In the genomic region with DNA sequence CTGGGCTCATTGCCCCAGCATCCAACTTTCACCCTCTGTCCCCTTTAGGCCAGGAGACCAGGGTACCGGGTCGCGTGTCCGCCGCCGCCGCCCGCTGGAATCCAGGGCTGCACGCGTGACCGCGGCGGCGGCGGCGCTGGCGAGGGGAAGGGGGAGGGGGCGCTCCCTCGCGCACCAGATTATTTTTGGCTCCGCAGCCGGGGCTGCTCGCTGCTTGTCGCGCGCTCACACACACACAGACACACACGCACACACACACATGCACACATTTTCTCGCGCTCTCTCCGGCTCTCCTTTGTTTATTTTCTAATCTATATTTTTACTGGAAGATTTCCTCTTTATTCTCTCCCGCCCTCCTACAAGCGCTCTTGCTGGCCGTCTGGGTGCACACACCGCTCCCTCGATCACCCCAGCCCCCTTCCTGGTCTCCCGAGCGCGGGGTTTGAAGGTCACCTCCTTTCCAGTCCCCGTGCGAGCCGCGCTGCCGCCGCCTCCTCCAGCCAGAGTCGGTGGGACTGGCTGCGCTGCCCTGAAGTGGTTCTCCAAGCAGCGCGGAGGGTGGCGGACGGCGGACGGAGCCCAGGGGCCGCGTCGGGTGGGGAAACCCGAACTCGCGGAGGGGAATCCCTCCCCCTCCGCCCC, we compare ENCODE assay signal across 16 cellular contexts.
DNase-seq lines count a peak whose midpoint lies in the region; ATAC-seq and TF ChIP-seq lines count a peak whose summit lies in the region.
"Had no signal": no experiment of that assay in that cellular context is flagged by ENCODE, and none has a peak within 500 bp of the region (broad histone marks: within the 10 kb centered on the region; RNA-seq: fewer than 3 reads in every experiment).

No MANE protein-coding gene starts in this region.

- no peak for TF ChIP-seq CTCF in mesothelial cell of epicardium (IDR thresholded peaks at IDR 0.05; ENCODE audit: unreplicated experiment)

- WGBS in ectodermal cell, 2 experiments: 1% methylated on average over 58 to 59 of the region's 59 CpGs

- H3K36me3 Mint-ChIP-seq in mesothelial cell of epicardium: no peaks in the 10 kb centered on the region
- H3K36me3 Mint-ChIP-seq: activated naive CD8-positive, alpha-beta T cell treated with anti-CD3 and anti-CD28 coated beads, Interleukin-2, amount 10 ng/mL, durations not matched to agents 7 days and 5 days had no signal

- peaks cover 2% of the 10 kb centered on the region for H3K4me1 ChIP-seq in ectodermal cell (ENCODE audit: control insufficient read depth, insufficient read depth, low read length)

- peaks cover 51% of the 10 kb centered on the region for H3K27me3 ChIP-seq in ectodermal cell (ENCODE audit: control insufficient read depth, insufficient read depth, low read length, poor library complexity, severe bottlenecking)

- H3K4me3 Mint-ChIP-seq in mesothelial cell of epicardium: peak overlapping the region; percentile 54
- H3K4me3 Mint-ChIP-seq: activated CD4-positive, alpha-beta T cell treated with anti-CD3 and anti-CD28 coated beads, Interleukin-2, amount 10 ng/mL, durations not matched to agents 7 days and 5 days; activated naive CD8-positive, alpha-beta T cell treated with anti-CD3 and anti-CD28 coated beads, Interleukin-2, amount 10 ng/mL, durations not matched to agents 7 days and 5 days had no signal

- peaks cover 78% of the 10 kb centered on the region for H3K27me3 Mint-ChIP-seq in mesothelial cell of epicardium (ENCODE audit: low read depth)

- ATAC-seq in HG03097 (IDR thresholded peaks at IDR 0.05; ENCODE audit: low FRiP score, unreplicated experiment) (no peak), HG02678 (IDR thresholded peaks at IDR 0.05; ENCODE audit: unreplicated experiment) (no peak)
- ATAC-seq: HepG2 had no signal

- H3K4me3 ChIP-seq in ectodermal cell (ENCODE audit: insufficient read depth, low read depth, low read length): peak overlapping the region; percentile 59
- H3K4me3 ChIP-seq: esophagus squamous epithelium, tibial artery had no signal

- H3K9me3 Mint-ChIP-seq in mesothelial cell of epicardium: no peaks in the 10 kb centered on the region
- H3K9me3 Mint-ChIP-seq: activated CD4-positive, alpha-beta T cell treated with anti-CD3 and anti-CD28 coated beads, Interleukin-2, amount 10 ng/mL, durations not matched to agents 7 days and 5 days had no signal

- H3K27ac Mint-ChIP-seq in mesothelial cell of epicardium: no peak overlapping the region
- H3K27ac Mint-ChIP-seq: activated CD4-positive, alpha-beta T cell treated with anti-CD3 and anti-CD28 coated beads, Interleukin-2, amount 10 ng/mL, durations not matched to agents 7 days and 5 days; activated naive CD8-positive, alpha-beta T cell treated with anti-CD3 and anti-CD28 coated beads, Interleukin-2, amount 10 ng/mL, durations not matched to agents 7 days and 5 days had no signal

- H3K27ac ChIP-seq in ectodermal cell (ENCODE audit: insufficient read depth, low read depth, low read length, poor library complexity, severe bottlenecking): no peak overlapping the region
- H3K27ac ChIP-seq: esophagus squamous epithelium, tibial artery had no signal

- DNase-seq in D341Med (ENCODE audit: low spot score): peak; percentile 30
- DNase-seq in NCI-H2227 treated with DMSO at 0.1 percent for 48 hours (lab: John Stamatoyannopoulos, UW): peak; percentile 48
- no peak for DNase-seq in mesothelial cell of epicardium (ENCODE audit: low spot score in 2 of 2, unreplicated experiment in 2 of 2)
- DNase-seq in stimulated activated CD4-positive, alpha-beta T cell treated with anti-CD3 and anti-CD28 coated beads, Interleukin-4, amount 100 ng/mL, for 24 hours: no peak
- no peak for DNase-seq in effector CD4-positive, alpha-beta T cell
- DNase-seq: activated CD4-positive, alpha-beta T cell treated with anti-CD3 and anti-CD28 coated beads, Interleukin-2, amount 10 ng/mL, durations not matched to agents 7 days and 5 days; activated naive CD8-positive, alpha-beta T cell treated with anti-CD3 and anti-CD28 coated beads, Interleukin-2, amount 10 ng/mL, durations not matched to agents 7 days and 5 days; activated T-cell treated with anti-CD3 and anti-CD28 coated beads, Interleukin-2, amount 50 U/mL, for 1 hour; cortex of kidney; esophagus squamous epithelium; stimulated activated CD4-positive, alpha-beta T cell treated with anti-CD3 and anti-CD28 coated beads, Interleukin-4, amount 100 ng/mL, for 1 hour; tibial artery had no signal

- H3K9me3 ChIP-seq in ectodermal cell (ENCODE audit: control insufficient read depth, low read length): no peaks in the 10 kb centered on the region
- H3K9me3 ChIP-seq: esophagus squamous epithelium, tibial artery had no signal

- H3K4me1 Mint-ChIP-seq in mesothelial cell of epicardium: no peaks in the 10 kb centered on the region
- H3K4me1 Mint-ChIP-seq: activated CD4-positive, alpha-beta T cell treated with anti-CD3 and anti-CD28 coated beads, Interleukin-2, amount 10 ng/mL, durations not matched to agents 7 days and 5 days; activated naive CD8-positive, alpha-beta T cell treated with anti-CD3 and anti-CD28 coated beads, Interleukin-2, amount 10 ng/mL, durations not matched to agents 7 days and 5 days had no signal

- no peaks in the 10 kb centered on the region for H3K36me3 ChIP-seq in ectodermal cell (ENCODE audit: control insufficient read depth, insufficient read depth, low read length)
- H3K36me3 ChIP-seq: esophagus squamous epithelium, tibial artery had no signal

Comparison
In these comparisons a context has a peak if more than half of its experiments do, and no peak if none do; other contexts are left out.
1. DNase-seq: peak in D341Med (single experiment) and NCI-H2227 treated with DMSO at 0.1 percent for 48 hours (single experiment); none in mesothelial cell of epicardium (0 of 2), stimulated activated CD4-positive, alpha-beta T cell treated with anti-CD3 and anti-CD28 coated beads, Interleukin-4, amount 100 ng/mL, for 24 hours (single experiment) and effector CD4-positive, alpha-beta T cell (single experiment).